ENCODE assay signal across 11 cellular contexts in the genomic region with DNA sequence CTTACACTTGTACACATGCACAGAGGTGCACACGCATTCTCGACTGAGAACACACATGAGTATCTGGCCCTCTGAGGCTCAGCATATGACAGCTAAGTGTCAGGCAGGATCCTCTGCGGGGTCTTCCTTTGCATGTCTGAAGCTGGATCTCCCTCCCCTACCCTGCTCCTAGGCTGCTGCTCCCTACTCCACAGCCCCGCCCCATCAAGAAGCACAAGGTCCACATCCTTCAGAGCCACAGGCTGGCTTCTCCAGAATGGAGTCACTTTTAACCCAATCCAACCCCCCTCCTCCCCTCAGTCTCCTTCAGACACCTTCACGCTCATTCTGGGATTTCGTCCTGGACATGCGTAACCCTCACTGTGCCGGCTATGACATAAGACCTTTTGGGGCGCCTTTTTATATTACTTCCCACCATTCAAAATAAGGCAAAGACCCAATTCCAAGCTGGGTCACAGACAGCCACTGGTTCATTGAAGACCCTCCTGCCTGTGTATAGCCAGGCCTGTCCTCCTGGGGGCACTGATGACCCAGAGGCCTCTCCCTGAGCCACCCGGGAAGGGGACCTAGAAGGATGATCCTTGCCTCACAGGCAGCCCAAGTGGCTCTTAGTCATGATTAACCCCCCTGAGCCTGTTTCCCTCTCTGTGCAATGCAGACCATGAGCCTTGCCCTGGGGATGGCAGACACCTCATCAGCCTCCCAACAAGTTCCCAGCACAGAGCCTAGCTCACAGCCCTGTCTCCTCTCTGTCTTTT. TPM values are rescaled to one million over a fixed set of nuclear protein-coding genes. Genes with fewer than 3 reads are reported as not detected.
DNase-seq lines count a peak whose midpoint lies in the region; ATAC-seq and TF ChIP-seq lines count a peak whose summit lies in the region.
"Had no signal": no experiment of that assay in that cellular context is flagged by ENCODE, and none has a peak within 500 bp of the region (broad histone marks: within the 10 kb centered on the region; RNA-seq: fewer than 3 reads in every experiment).

No MANE protein-coding gene starts in this region.

- H3K9me3 Mint-ChIP-seq in memory B cell: no peaks in the 10 kb centered on the region
- H3K9me3 Mint-ChIP-seq: activated T-helper 2 cell treated with anti-CD3 and anti-CD28 coated beads, Interferon-gamma antibody, Interleukin-2, Interleukin-4, amounts not matched to agents 10 μg/mL and 5 μg/mL and 100 μg/mL, durations not matched to agents 14 hours and 24 hours and 36 hours had no signal

- H3K4me3 Mint-ChIP-seq in memory B cell: peak overlapping the region; percentile 54

- H3K27ac ChIP-seq in VCaP (peak overlapping the region; percentile 87; the same call in 1 of the 2 replicates), vagina (no peak overlapping the region)

- ATAC-seq in memory B cell (ENCODE audit: low read depth) (no peak), HG03045 (IDR thresholded peaks at IDR 0.05; ENCODE audit: unreplicated experiment) (no peak)

- H3K27me3 Mint-ChIP-seq in memory B cell: peaks cover 5% of the 10 kb centered on the region

- no peaks in the 10 kb centered on the region for H3K9me3 ChIP-seq in vagina
- H3K9me3 ChIP-seq in MG63: no peaks in the 10 kb centered on the region
- H3K9me3 ChIP-seq: Caco-2 had no signal

- DNase-seq in AG08396 (ENCODE audit: low spot score) (peak; percentile 65), ELR (ENCODE audit: low read depth) (peak; percentile 66), memory B cell (ENCODE audit: low spot score in 2 of 2) (no peak), vagina (ENCODE audit: extremely low spot score in 2 of 2) (no peak), MG63 (no peak)
- no peak for DNase-seq in stimulated activated CD4-positive, alpha-beta T cell treated with anti-CD3 and anti-CD28 coated beads, Interleukin-2, amount 100 ng/mL, for 24 hours
- DNase-seq: Caco-2, cerebellar nuclear complex had no signal

- H3K4me1 ChIP-seq in vagina: peaks cover 42% of the 10 kb centered on the region

- no peaks in the 10 kb centered on the region for H3K36me3 Mint-ChIP-seq in memory B cell

- H3K27me3 ChIP-seq in vagina (no peaks in the 10 kb centered on the region), MG63 (no peaks in the 10 kb centered on the region)

- H3K4me1 Mint-ChIP-seq in memory B cell: peaks cover 17% of the 10 kb centered on the region

- H3K4me3 ChIP-seq in vagina (no peak overlapping the region), MG63 (no peak overlapping the region)

- TF ChIP-seq POLR2A in vagina (IDR thresholded peaks at IDR 0.05): no peak

- H3K36me3 ChIP-seq in vagina: no peaks in the 10 kb centered on the region
- H3K36me3 ChIP-seq in MG63: 0 out of 2 replicates have a peak, but pooled peaks cover 2% of the 10 kb centered on the region

- TF ChIP-seq CTCF in VCaP (conservative IDR thresholded peaks at IDR 0.05): no peak
- no peak for TF ChIP-seq CTCF in vagina (IDR thresholded peaks at IDR 0.05)

- no peak overlapping the region for H3K27ac Mint-ChIP-seq in memory B cell
- H3K27ac Mint-ChIP-seq: activated T-helper 2 cell treated with anti-CD3 and anti-CD28 coated beads, Interferon-gamma antibody, Interleukin-2, Interleukin-4, amounts not matched to agents 10 μg/mL and 5 μg/mL and 100 μg/mL, durations not matched to agents 14 hours and 24 hours and 36 hours had no signal

- intact Hi-C loops in vagina (cut with DNase I): no loop called here

RNA-seq across cellular contexts. Expression of a gene that starts 4.7 kb away (rescaled TPM):
- total RNA-seq in vagina: 3.9 TPM
- total RNA-seq in MG63 (2014; rRNA removed; shearing (Covaris generic); ENCODE audit: low replicate concordance): 3.4 and 8.5 TPM in 2 replicates

RNA-seq across cellular contexts. Expression of a gene that starts 55.6 kb away (rescaled TPM):
- 82.3 TPM for total RNA-seq in vagina
- total RNA-seq in MG63 (2014; rRNA removed; shearing (Covaris generic); ENCODE audit: low replicate concordance): 156 and 192 TPM in 2 replicates
- total RNA-seq: activated T-helper 2 cell treated with anti-CD3 and anti-CD28 coated beads, Interferon-gamma antibody, Interleukin-2, Interleukin-4, amounts not matched to agents 10 μg/mL and 5 μg/mL and 100 μg/mL, durations not matched to agents 14 hours and 24 hours and 36 hours had no signal

RNA-seq across cellular contexts. Expression of a gene that starts 56.4 kb away (rescaled TPM):
- total RNA-seq in vagina: 4.2 TPM
- 27.6 and 32.3 TPM in 2 replicates for total RNA-seq in MG63 (2014; rRNA removed; shearing (Covaris generic); ENCODE audit: low replicate concordance)
- total RNA-seq: activated T-helper 2 cell treated with anti-CD3 and anti-CD28 coated beads, Interferon-gamma antibody, Interleukin-2, Interleukin-4, amounts not matched to agents 10 μg/mL and 5 μg/mL and 100 μg/mL, durations not matched to agents 14 hours and 24 hours and 36 hours had no signal

Comparison
In these comparisons a context has a peak if more than half of its experiments do, and no peak if none do; other contexts are left out.
1. DNase-seq: peak in AG08396 (single experiment) and ELR (single experiment); none in memory B cell (0 of 2), vagina (0 of 2), stimulated activated CD4-positive, alpha-beta T cell treated with anti-CD3 and anti-CD28 coated beads, Interleukin-2, amount 100 ng/mL, for 24 hours (0 of 2) and MG63 (single experiment).